In the genomic region with DNA sequence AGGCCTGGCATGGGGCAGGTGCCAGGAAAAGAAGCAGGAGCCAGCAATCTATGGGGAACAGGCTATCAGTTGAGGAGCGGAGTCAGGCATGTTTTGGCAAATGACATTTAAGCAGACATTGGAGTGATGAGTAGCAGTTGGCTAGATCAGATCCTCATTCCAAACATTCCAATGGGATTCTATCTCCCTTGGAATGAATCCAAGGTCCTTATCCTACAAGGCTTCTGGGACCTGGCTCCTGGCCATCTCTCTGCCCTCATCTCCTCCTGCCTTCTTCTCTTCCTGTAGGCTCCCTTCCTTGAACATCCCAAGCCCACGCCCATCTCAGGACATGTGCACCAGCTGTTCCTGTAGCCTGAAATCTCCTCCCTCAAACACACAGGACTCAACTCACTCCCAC, we compare ENCODE assay signal across 11 cellular contexts.
DNase-seq lines count a peak whose midpoint lies in the region; ATAC-seq and TF ChIP-seq lines count a peak whose summit lies in the region.
"Had no signal": no experiment of that assay in that cellular context is flagged by ENCODE, and none has a peak within 500 bp of the region (broad histone marks: within the 10 kb centered on the region; RNA-seq: fewer than 3 reads in every experiment).

No MANE protein-coding gene starts in this region.

- H3K4me2 ChIP-seq in smooth muscle cell (peak overlapping the region; percentile 28), MM.1S (ENCODE audit: low read depth, low read length) (no peak overlapping the region)

- ATAC-seq in RWPE2 (ENCODE audit: low read depth) (peak; percentile 71), HG03342 (IDR thresholded peaks at IDR 0.05; ENCODE audit: unreplicated experiment) (no peak)
- ATAC-seq: gastroesophageal sphincter had no signal

- H3K79me2 ChIP-seq in smooth muscle cell (ENCODE audit: low read depth), result no peaks in the 10 kb centered on the region
- no peaks in the 10 kb centered on the region for H3K79me2 ChIP-seq in MM.1S (ENCODE audit: low read length)

- TF ChIP-seq CTCF in RWPE2 (IDR thresholded peaks at IDR 0.05; ENCODE audit: poor library complexity, severe bottlenecking), result no peak
- TF ChIP-seq CTCF in fibroblast of the aortic adventitia (IDR thresholded peaks at IDR 0.05; ENCODE audit: insufficient read depth, low read length), result no peak
- no peak for TF ChIP-seq CTCF in smooth muscle cell (IDR thresholded peaks at IDR 0.05; ENCODE audit: borderline replicate concordance, insufficient read depth, poor library complexity, severe bottlenecking)
- TF ChIP-seq CTCF in MM.1S (IDR thresholded peaks at IDR 0.05; ENCODE audit: low read length), result no peak

- H3K4me1 ChIP-seq in RWPE2 (ENCODE audit: insufficient read depth, poor library complexity, severe bottlenecking), result peaks cover 21% of the 10 kb centered on the region
- H3K4me1 ChIP-seq in smooth muscle cell (ENCODE audit: low read depth), result peaks cover 4% of the 10 kb centered on the region
- peaks cover 23% of the 10 kb centered on the region for H3K4me1 ChIP-seq in MM.1S (ENCODE audit: low read length)
- H3K4me1 ChIP-seq: gastroesophageal sphincter had no signal

- 84% methylated on average over 2 of the region's 2 CpGs for WGBS in smooth muscle cell (ENCODE audit: low lambda C conversion rate)

- H3K4me3 ChIP-seq in RWPE2 (ENCODE audit: severe bottlenecking), result no peak overlapping the region
- H3K4me3 ChIP-seq in fibroblast of the aortic adventitia (ENCODE audit: low read depth, low read length), result no peak overlapping the region
- H3K4me3 ChIP-seq in smooth muscle cell, result no peak overlapping the region
- no peak overlapping the region for H3K4me3 ChIP-seq in MM.1S (ENCODE audit: low read length)
- H3K4me3 ChIP-seq: gastroesophageal sphincter had no signal

- H3K9ac ChIP-seq in smooth muscle cell (ENCODE audit: low read depth), result peak overlapping the region; percentile 88
- H3K9ac ChIP-seq in MM.1S (ENCODE audit: low read length), result no peak overlapping the region

- H3K27me3 ChIP-seq in RWPE2 (ENCODE audit: insufficient read depth, poor library complexity, severe bottlenecking) (no peaks in the 10 kb centered on the region), smooth muscle cell (ENCODE audit: low read depth) (no peaks in the 10 kb centered on the region), MM.1S (replicated peaks; ENCODE audit: insufficient read depth, low read length) (no peaks in the 10 kb centered on the region)

- H3K27ac ChIP-seq in RWPE2 (ENCODE audit: poor library complexity, severe bottlenecking) (peak overlapping the region; percentile 98), smooth muscle cell (ENCODE audit: low read depth) (peak overlapping the region; percentile 94), MM.1S (ENCODE audit: low read length) (no peak overlapping the region)
- H3K27ac ChIP-seq: gastroesophageal sphincter had no signal

- H3K36me3 ChIP-seq in RWPE2 (ENCODE audit: low read depth) (no peaks in the 10 kb centered on the region), smooth muscle cell (ENCODE audit: low read depth) (no peaks in the 10 kb centered on the region), MM.1S (replicated peaks; ENCODE audit: insufficient read depth, low read length) (no peaks in the 10 kb centered on the region)
- H3K36me3 ChIP-seq: gastroesophageal sphincter had no signal

- H3K9me2 ChIP-seq in MM.1S (replicated peaks; ENCODE audit: insufficient read depth, low read length), result no peaks in the 10 kb centered on the region

- no peak overlapping the region for H2AFZ ChIP-seq in smooth muscle cell (ENCODE audit: low read depth)
- no peak overlapping the region for H2AFZ ChIP-seq in MM.1S (ENCODE audit: low read length)

- H3K9me3 ChIP-seq in RWPE2 (ENCODE audit: severe bottlenecking) (peaks cover 5% of the 10 kb centered on the region), smooth muscle cell (replicated peaks; ENCODE audit: low read depth) (no peaks in the 10 kb centered on the region), MM.1S (replicated peaks; ENCODE audit: insufficient read depth, low read length) (no peaks in the 10 kb centered on the region)

- H4K20me1 ChIP-seq in smooth muscle cell (ENCODE audit: low read depth) (no peaks in the 10 kb centered on the region), MM.1S (ENCODE audit: insufficient read depth, low read length) (no peaks in the 10 kb centered on the region)

- peaks cover 4% of the 10 kb centered on the region for H3F3A ChIP-seq in smooth muscle cell (ENCODE audit: low read depth)
- no peaks in the 10 kb centered on the region for H3F3A ChIP-seq in MM.1S (ENCODE audit: insufficient read depth, low read length)

- DNase-seq in LHCN-M2 (ENCODE audit: low read depth), result peak; percentile 58
- peak; percentile 79 for DNase-seq in RWPE2 (ENCODE audit: low spot score)
- peak; percentile 0 for DNase-seq in fibroblast of the aortic adventitia (ENCODE audit: low read depth)
- no peak for DNase-seq in smooth muscle cell (lab: John Stamatoyannopoulos, UW; ENCODE audit: unreplicated experiment)
- no peak for DNase-seq in MM.1S
- DNase-seq in DMS 273 treated with DMSO at 0.1 percent for 48 hours (lab: John Stamatoyannopoulos, UW), result no peak
- DNase-seq: C1 segment of cervical spinal cord, NCI-H2227 treated with DMSO at 0.1 percent for 48 hours, nephron progenitor cell had no signal

Comparison
In these comparisons a context has a peak if more than half of its experiments do, and no peak if none do; other contexts are left out.
1. DNase-seq: peak in LHCN-M2 (single experiment), RWPE2 (single experiment) and fibroblast of the aortic adventitia (single experiment); none in smooth muscle cell (single experiment), MM.1S (single experiment) and DMS 273 treated with DMSO at 0.1 percent for 48 hours (single experiment).